ENCODE assay signal across 27 cellular contexts in the genomic region with DNA sequence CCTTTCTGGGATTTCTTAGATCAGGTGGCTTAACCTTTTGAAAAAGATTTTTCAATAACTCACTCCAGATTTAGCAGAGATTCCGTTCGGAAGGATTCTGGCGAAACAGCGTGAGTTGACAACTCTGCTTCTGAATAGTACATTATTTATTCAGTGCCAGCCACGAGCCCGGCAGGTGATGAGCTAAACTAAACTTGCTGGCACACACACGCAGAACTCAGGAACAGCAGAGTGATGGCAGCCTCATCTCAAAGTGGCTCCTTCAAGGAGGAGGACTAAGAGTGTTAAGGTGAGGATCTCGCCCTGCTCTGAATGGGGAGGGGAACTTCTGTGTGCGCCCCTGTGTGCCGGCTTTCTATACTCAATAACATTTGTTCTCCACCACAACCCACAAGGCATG.
"Had no signal": no experiment of that assay in that cellular context is flagged by ENCODE, and none has a peak within 500 bp of the region (broad histone marks: within the 10 kb centered on the region; RNA-seq: fewer than 3 reads in every experiment).

No MANE protein-coding gene starts in this region.

- H2AFZ ChIP-seq: hepatocyte had no signal

- H3K27ac Mint-ChIP-seq: endodermal cell; memory B cell; mesothelial cell of epicardium; naive B cell; nephron; stimulated activated naive B cell treated with anti-CD40 and anti-IgM and Interleukin-4, amounts not matched to agents 10 μg/mL and 1 μg/mL and 100 μg/mL, for 72 hours; stimulated activated naive CD8-positive, alpha-beta T cell treated with anti-CD3 and anti-CD28 coated beads, Interleukin-15, Interleukin-2, amounts not matched to agents 100 ng/mL and 50 ng/mL, for 24 hours had no signal

- H3K4me3 ChIP-seq: gastroesophageal sphincter, heart left ventricle, hepatocyte, lung, mucosa of descending colon, prostate gland, right atrium auricular region, sigmoid colon, thoracic aorta, tibial nerve, upper lobe of left lung had no signal

- H3K27me3 ChIP-seq: heart left ventricle, right atrium auricular region, sigmoid colon, upper lobe of left lung had no signal

- H3K9me3 ChIP-seq: mucosa of descending colon, prostate gland had no signal

- H3K4me3 Mint-ChIP-seq: endodermal cell; memory B cell; mesothelial cell of epicardium; naive B cell; nephron; stimulated activated naive B cell treated with anti-CD40 and anti-IgM and Interleukin-4, amounts not matched to agents 10 μg/mL and 1 μg/mL and 100 μg/mL, for 72 hours; stimulated activated naive CD8-positive, alpha-beta T cell treated with anti-CD3 and anti-CD28 coated beads, Interleukin-15, Interleukin-2, amounts not matched to agents 100 ng/mL and 50 ng/mL, for 24 hours had no signal

- H3K36me3 ChIP-seq: gastroesophageal sphincter, heart left ventricle, prostate gland, right atrium auricular region, sigmoid colon, thoracic aorta, tibial nerve, upper lobe of left lung had no signal

- H3K79me2 ChIP-seq: hepatocyte had no signal

- DNase-seq: cortex of kidney; effector CD4-positive, alpha-beta T cell; foreskin fibroblast; heart left ventricle; kidney; mucosa of descending colon; naive B cell; nucleus accumbens; sigmoid colon; stimulated activated CD4-positive, alpha-beta T cell treated with anti-CD3 and anti-CD28 coated beads, Interleukin-4, amount 100 ng/mL, for 4 hours; stimulated activated naive B cell treated with anti-CD40 and anti-IgM and Interleukin-4, amounts not matched to agents 10 μg/mL and 1 μg/mL and 100 μg/mL, for 72 hours; upper lobe of left lung had no signal

- ATAC-seq: esophagus mucosa; gastroesophageal sphincter; heart left ventricle; left lobe of liver; mucosa of descending colon; stimulated activated naive B cell treated with anti-CD40 and anti-IgM and Interleukin-4, amounts not matched to agents 10 μg/mL and 1 μg/mL and 100 μg/mL, for 72 hours had no signal

- H3K4me1 Mint-ChIP-seq: mesothelial cell of epicardium; stimulated activated naive B cell treated with anti-CD40 and anti-IgM and Interleukin-4, amounts not matched to agents 10 μg/mL and 1 μg/mL and 100 μg/mL, for 72 hours had no signal

- H3K27ac ChIP-seq: epithelial cell of prostate, gastroesophageal sphincter, heart left ventricle, hepatocyte, prostate gland, right atrium auricular region, sigmoid colon, thoracic aorta, tibial nerve, upper lobe of left lung had no signal

- H3K4me2 ChIP-seq: hepatocyte had no signal

- H3K4me1 ChIP-seq: heart left ventricle, prostate gland, right atrium auricular region, sigmoid colon, tibial nerve, upper lobe of left lung had no signal
